ENCODE assay signal across 32 cellular contexts in the genomic region with DNA sequence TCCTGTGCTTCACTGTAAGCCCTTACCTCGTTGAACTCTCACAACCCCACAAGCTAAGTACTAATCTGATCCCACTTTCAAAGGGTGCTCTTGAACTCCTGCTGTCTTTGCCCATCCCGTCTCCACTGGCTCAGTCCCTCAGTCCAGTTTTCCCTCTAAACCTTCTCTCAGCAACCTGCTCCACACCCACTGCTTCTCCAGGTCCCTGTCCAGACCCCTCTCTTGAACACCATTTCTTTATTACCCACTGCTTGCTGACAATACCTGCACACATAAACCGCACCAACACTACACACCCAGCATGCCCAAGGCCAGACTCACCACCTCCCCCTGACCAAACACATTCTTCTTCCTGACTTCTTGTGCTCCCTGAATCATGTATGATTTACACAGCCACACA.
"Had no signal": no experiment of that assay in that cellular context is flagged by ENCODE, and none has a peak within 500 bp of the region (broad histone marks: within the 10 kb centered on the region; RNA-seq: fewer than 3 reads in every experiment).

No MANE protein-coding gene starts in this region.

- H3K4me3 ChIP-seq: breast epithelium, K562, SJSA1 had no signal

- H3K27ac ChIP-seq: breast epithelium, SJSA1 had no signal

- ATAC-seq: activated CD8-positive, alpha-beta memory T cell treated with anti-CD3 and anti-CD28 coated beads, Interleukin-2, amount 10 ng/mL, durations not matched to agents 7 days and 5 days; Panc1; SK-N-SH treated with all-trans-retinoic acid at 6 μM for 48 hours; WTC11 had no signal

- H3K36me3 Mint-ChIP-seq: activated CD8-positive, alpha-beta memory T cell treated with anti-CD3 and anti-CD28 coated beads, Interleukin-2, amount 10 ng/mL, durations not matched to agents 7 days and 5 days; activated naive CD4-positive, alpha-beta T cell treated with anti-CD3 and anti-CD28 coated beads, Interleukin-2, amount 50 U/mL, for 24 hours; WTC11 had no signal

- H3K27me3 Mint-ChIP-seq: activated naive CD4-positive, alpha-beta T cell treated with anti-CD3 and anti-CD28 coated beads, Interleukin-2, amount 50 U/mL, for 24 hours had no signal

- H3K9me3 ChIP-seq: breast epithelium, SJSA1 had no signal

- H3K4me3 Mint-ChIP-seq: activated CD8-positive, alpha-beta memory T cell treated with anti-CD3 and anti-CD28 coated beads, Interleukin-2, amount 10 ng/mL, durations not matched to agents 7 days and 5 days; activated naive CD4-positive, alpha-beta T cell treated with anti-CD3 and anti-CD28 coated beads, Interleukin-2, amount 50 U/mL, for 24 hours; activated T-cell treated with anti-CD3 and anti-CD28 coated beads, Interleukin-2, amount 50 U/mL, for 24 hours; activated T-helper 1 cell treated with anti-CD3 and anti-CD28 coated beads, Interleukin-12 subunit alpha, Interleukin-12 subunit beta, Interleukin-2, Interleukin-4 antibody, amounts not matched to agents 30 ng/mL and 10 ng/mL and 1 ng/mL, durations not matched to agents 14 hours and 24 hours and 36 hours; T-helper 2 cell treated with Interferon-gamma antibody and Interleukin-4, amounts not matched to agents 5 μg/mL and 100 μg/mL, for 36 hours; WTC11 had no signal

- H3K27ac Mint-ChIP-seq: activated CD8-positive, alpha-beta memory T cell treated with anti-CD3 and anti-CD28 coated beads, Interleukin-2, amount 10 ng/mL, durations not matched to agents 7 days and 5 days; activated naive CD4-positive, alpha-beta T cell treated with anti-CD3 and anti-CD28 coated beads, Interleukin-2, amount 50 U/mL, for 24 hours; activated T-cell treated with anti-CD3 and anti-CD28 coated beads, Interleukin-2, amount 50 U/mL, for 24 hours; activated T-helper 1 cell treated with anti-CD3 and anti-CD28 coated beads, Interleukin-12 subunit alpha, Interleukin-12 subunit beta, Interleukin-2, Interleukin-4 antibody, amounts not matched to agents 30 ng/mL and 10 ng/mL and 1 ng/mL, durations not matched to agents 14 hours and 24 hours and 36 hours; T-helper 2 cell treated with Interferon-gamma antibody and Interleukin-4, amounts not matched to agents 5 μg/mL and 100 μg/mL, for 36 hours; WTC11 had no signal

- H3K4me1 ChIP-seq: breast epithelium, SJSA1 had no signal

- DNase-seq: activated CD4-positive, alpha-beta T cell treated with anti-CD3 and anti-CD28 coated beads for 48 hours; activated CD4-positive, alpha-beta T cell treated with anti-CD3 and anti-CD28 coated beads, Interleukin-2, amount 50 U/mL, for 4 hours; activated CD4-positive, CD25-positive, alpha-beta regulatory T cell treated with anti-CD3 and anti-CD28 coated beads, Interleukin-2, amount 50 U/mL, for 72 hours; activated CD8-positive, alpha-beta memory T cell treated with anti-CD3 and anti-CD28 coated beads, Interleukin-2, amount 10 ng/mL, durations not matched to agents 7 days and 5 days; activated effector memory CD4-positive, alpha-beta T cell treated with Interleukin-2 at 50 U/mL for 16 hours; activated naive CD4-positive, alpha-beta T cell; activated T-cell treated with anti-CD3 and anti-CD28 coated beads, Interleukin-2, amount 50 U/mL, for 24 hours; aorta; Kasumi-1; NCI-H1048; NCI-H146; NCI-H187 treated with DMSO at 0.1 percent for 48 hours; NCI-H2081 treated with DMSO at 0.1 percent for 48 hours; NCI-H2171; NCI-H2227 treated with DMSO at 0.1 percent for 48 hours; NCI-H446 treated with DMSO at 0.1 percent for 48 hours; NCI-H524 treated with DMSO at 0.1 percent for 48 hours; NCI-H748 treated with DMSO at 0.1 percent for 48 hours; NK-92 treated with Interleukin-12 subunit alpha and Interleukin-12 subunit beta, amount 100 ng/mL, for 24 hours; OCI-M1; RPMI8226; SHP77; SW 1271 had no signal

- H3K36me3 ChIP-seq: breast epithelium, SJSA1 had no signal

- H3K27me3 ChIP-seq: breast epithelium, SJSA1 had no signal

- H3K4me1 Mint-ChIP-seq: activated CD8-positive, alpha-beta memory T cell treated with anti-CD3 and anti-CD28 coated beads, Interleukin-2, amount 10 ng/mL, durations not matched to agents 7 days and 5 days; activated naive CD4-positive, alpha-beta T cell treated with anti-CD3 and anti-CD28 coated beads, Interleukin-2, amount 50 U/mL, for 24 hours had no signal

- H3K9me3 Mint-ChIP-seq: activated naive CD4-positive, alpha-beta T cell treated with anti-CD3 and anti-CD28 coated beads, Interleukin-2, amount 50 U/mL, for 24 hours; activated T-cell treated with anti-CD3 and anti-CD28 coated beads, Interleukin-2, amount 50 U/mL, for 24 hours; activated T-helper 1 cell treated with anti-CD3 and anti-CD28 coated beads, Interleukin-12 subunit alpha, Interleukin-12 subunit beta, Interleukin-2, Interleukin-4 antibody, amounts not matched to agents 30 ng/mL and 10 ng/mL and 1 ng/mL, durations not matched to agents 14 hours and 24 hours and 36 hours; T-helper 2 cell treated with Interferon-gamma antibody and Interleukin-4, amounts not matched to agents 5 μg/mL and 100 μg/mL, for 36 hours had no signal
